Comparison of ENCODE assay signal across 26 cellular contexts in genomic region chr1:106972074-106972473, GRCh38.
"Had no signal": no experiment of that assay in that cellular context is flagged by ENCODE, and none has a peak within 500 bp of the region (broad histone marks: within the 10 kb centered on the region; RNA-seq: fewer than 3 reads in every experiment).

No MANE protein-coding gene starts in this region.

- H3K4me1 ChIP-seq: foreskin keratinocyte, gastroesophageal sphincter, heart left ventricle, left lung, parathyroid adenoma, right atrium auricular region, spleen, tibial nerve, upper lobe of left lung had no signal

- H3K27me3 Mint-ChIP-seq: dendritic cell treated with granulocyte-macrophage colony-stimulating factor and Interleukin-4, amounts not matched to agents 40 ng/mL and 50 ng/mL, for 4 days; naive B cell; progenitor cell of endocrine pancreas; stimulated activated naive B cell treated with anti-CD40 and anti-IgM and Interleukin-4, amounts not matched to agents 10 μg/mL and 1 μg/mL and 100 μg/mL, for 72 hours had no signal

- H3K79me2 ChIP-seq: hepatocyte, parathyroid adenoma had no signal

- H3K36me3 ChIP-seq: gastroesophageal sphincter, heart left ventricle, left lung, neural progenitor cell, right atrium auricular region, spleen, thoracic aorta, tibial nerve, upper lobe of left lung had no signal

- H3K4me1 Mint-ChIP-seq: endodermal cell; mesothelial cell of epicardium; naive B cell; nephron; neural progenitor cell; stimulated activated naive B cell treated with anti-CD40 and anti-IgM and Interleukin-4, amounts not matched to agents 10 μg/mL and 1 μg/mL and 100 μg/mL, for 72 hours had no signal

- H3K27ac ChIP-seq: epithelial cell of prostate, foreskin keratinocyte, gastroesophageal sphincter, hepatocyte, left lung, neural progenitor cell, parathyroid adenoma, right atrium auricular region, spleen, thoracic aorta, tibial nerve, upper lobe of left lung had no signal

- H3K4me3 ChIP-seq: gastroesophageal sphincter, heart left ventricle, hepatocyte, left lung, mucosa of descending colon, neural progenitor cell, right atrium auricular region, spleen, thoracic aorta, tibial nerve, upper lobe of left lung had no signal

- H3K9me3 ChIP-seq: left lung, mucosa of descending colon, right atrium auricular region, spleen, thoracic aorta, tibial nerve, upper lobe of left lung had no signal

- H3K36me3 Mint-ChIP-seq: mesothelial cell of epicardium; naive B cell; neural progenitor cell; stimulated activated naive B cell treated with anti-CD40 and anti-IgM and Interleukin-4, amounts not matched to agents 10 μg/mL and 1 μg/mL and 100 μg/mL, for 72 hours had no signal

- H2AFZ ChIP-seq: hepatocyte, neural progenitor cell, parathyroid adenoma had no signal

- H3K9ac ChIP-seq: neural progenitor cell, parathyroid adenoma had no signal

- H3K4me3 Mint-ChIP-seq: dendritic cell treated with granulocyte-macrophage colony-stimulating factor and Interleukin-4, amounts not matched to agents 40 ng/mL and 50 ng/mL, for 4 days; endodermal cell; mesothelial cell of epicardium; naive B cell; nephron; neural progenitor cell; stimulated activated naive B cell treated with anti-CD40 and anti-IgM and Interleukin-4, amounts not matched to agents 10 μg/mL and 1 μg/mL and 100 μg/mL, for 72 hours; stimulated activated naive CD8-positive, alpha-beta T cell treated with anti-CD3 and anti-CD28 coated beads, Interleukin-15, Interleukin-2, amounts not matched to agents 100 ng/mL and 50 ng/mL, for 24 hours had no signal

- H3K4me2 ChIP-seq: hepatocyte, neural progenitor cell had no signal

- H3K9me3 Mint-ChIP-seq: dendritic cell treated with granulocyte-macrophage colony-stimulating factor and Interleukin-4, amounts not matched to agents 40 ng/mL and 50 ng/mL, for 4 days; nephron; neural progenitor cell; stimulated activated naive B cell treated with anti-CD40 and anti-IgM and Interleukin-4, amounts not matched to agents 10 μg/mL and 1 μg/mL and 100 μg/mL, for 72 hours; stimulated activated naive CD8-positive, alpha-beta T cell treated with anti-CD3 and anti-CD28 coated beads, Interleukin-15, Interleukin-2, amounts not matched to agents 100 ng/mL and 50 ng/mL, for 24 hours had no signal

- H3K27ac Mint-ChIP-seq: dendritic cell treated with granulocyte-macrophage colony-stimulating factor and Interleukin-4, amounts not matched to agents 40 ng/mL and 50 ng/mL, for 4 days; endodermal cell; mesothelial cell of epicardium; naive B cell; nephron; neural progenitor cell; progenitor cell of endocrine pancreas; stimulated activated naive B cell treated with anti-CD40 and anti-IgM and Interleukin-4, amounts not matched to agents 10 μg/mL and 1 μg/mL and 100 μg/mL, for 72 hours; stimulated activated naive CD8-positive, alpha-beta T cell treated with anti-CD3 and anti-CD28 coated beads, Interleukin-15, Interleukin-2, amounts not matched to agents 100 ng/mL and 50 ng/mL, for 24 hours had no signal

- DNase-seq: effector CD8-positive, alpha-beta T cell; endodermal cell; foreskin keratinocyte; heart left ventricle; left cardiac atrium; left lung; mesenchymal stem cell; mucosa of descending colon; naive B cell; spleen; stimulated activated CD4-positive, alpha-beta T cell treated with anti-CD3 and anti-CD28 coated beads, Interleukin-2, amount 100 ng/mL, for 48 hours; stimulated activated naive B cell treated with anti-CD40 and anti-IgM and Interleukin-4, amounts not matched to agents 10 μg/mL and 1 μg/mL and 100 μg/mL, for 72 hours; upper lobe of left lung had no signal

- H3K27me3 ChIP-seq: foreskin keratinocyte, gastroesophageal sphincter, heart left ventricle, hepatocyte, left lung, neural progenitor cell, right atrium auricular region, spleen, tibial nerve, upper lobe of left lung had no signal
